Comparison of ENCODE assay signal across 27 cellular contexts in the genomic region with DNA sequence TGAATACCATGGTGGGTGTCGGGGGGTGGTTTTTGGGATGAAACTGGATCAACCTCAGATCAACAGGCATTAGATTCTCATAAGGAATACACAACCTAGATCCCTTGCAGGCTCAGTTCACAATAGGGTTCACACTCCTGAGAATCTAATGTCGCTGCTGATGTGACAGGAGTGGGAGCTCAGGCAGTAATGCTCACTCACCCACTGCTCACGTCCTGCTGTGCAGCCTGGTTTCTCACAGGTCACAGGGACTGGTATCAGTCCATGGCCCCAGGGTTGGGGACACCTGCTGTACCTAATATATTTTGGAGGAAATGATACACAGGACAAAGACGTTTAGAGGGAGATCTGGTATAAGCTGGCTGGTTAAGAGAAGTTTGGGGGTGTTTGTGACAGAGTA.
"Had no signal": no experiment of that assay in that cellular context is flagged by ENCODE, and none has a peak within 500 bp of the region (broad histone marks: within the 10 kb centered on the region; RNA-seq: fewer than 3 reads in every experiment).

No MANE protein-coding gene starts in this region.

- H3K4me2 ChIP-seq: smooth muscle cell had no signal

- H3K36me3 Mint-ChIP-seq: natural killer cell treated with Interleukin-12 subunit alpha and Interleukin-12 subunit beta and Interleukin-15 and Interleukin-18, amount 100 ng/mL, for 72 hours; stimulated activated effector memory CD8-positive, alpha-beta T cell treated with anti-CD3 and anti-CD28 coated beads, Interleukin-12 subunit alpha, Interleukin-12 subunit beta, amount 100 ng/mL, for 72 hours had no signal

- H3K4me3 Mint-ChIP-seq: dendritic cell treated with granulocyte-macrophage colony-stimulating factor and Interleukin-4, amounts not matched to agents 40 ng/mL and 50 ng/mL, for 4 days; immature natural killer cell; natural killer cell treated with Interleukin-12 subunit alpha and Interleukin-12 subunit beta and Interleukin-15 and Interleukin-18, amount 100 ng/mL, for 72 hours; neural crest cell; stimulated activated effector memory CD8-positive, alpha-beta T cell treated with anti-CD3 and anti-CD28 coated beads, Interleukin-12 subunit alpha, Interleukin-12 subunit beta, amount 100 ng/mL, for 72 hours had no signal

- H3K4me1 Mint-ChIP-seq: immature natural killer cell, neural crest cell had no signal

- H3K4me1 ChIP-seq: colonic mucosa, foreskin keratinocyte, gastroesophageal sphincter, lower lobe of right lung, pancreas, stomach, transverse colon, upper lobe of right lung, uterus had no signal

- H3K27me3 ChIP-seq: colonic mucosa, esophagus muscularis mucosa, foreskin keratinocyte, gastroesophageal sphincter, heart right ventricle, neutrophil, pancreas, stomach, transverse colon, upper lobe of right lung, uterus had no signal

- H3K4me3 ChIP-seq: colonic mucosa, esophagus muscularis mucosa, gastroesophageal sphincter, heart right ventricle, lower lobe of right lung, pancreas, smooth muscle cell, stomach, transverse colon, upper lobe of right lung, uterus had no signal

- H3K27ac Mint-ChIP-seq: dendritic cell treated with granulocyte-macrophage colony-stimulating factor and Interleukin-4, amounts not matched to agents 40 ng/mL and 50 ng/mL, for 4 days; immature natural killer cell; natural killer cell treated with Interleukin-12 subunit alpha and Interleukin-12 subunit beta and Interleukin-15 and Interleukin-18, amount 100 ng/mL, for 72 hours; stimulated activated effector memory CD8-positive, alpha-beta T cell treated with anti-CD3 and anti-CD28 coated beads, Interleukin-12 subunit alpha, Interleukin-12 subunit beta, amount 100 ng/mL, for 72 hours had no signal

- FAIRE-seq: endothelial cell of umbilical vein, pancreas had no signal

- H3K9me3 ChIP-seq: colonic mucosa, esophagus muscularis mucosa, gastroesophageal sphincter, heart right ventricle, lower lobe of right lung, neutrophil, pancreas, stomach, transverse colon, upper lobe of right lung, uterus had no signal

- H3K27me3 Mint-ChIP-seq: dendritic cell treated with granulocyte-macrophage colony-stimulating factor and Interleukin-4, amounts not matched to agents 40 ng/mL and 50 ng/mL, for 4 days had no signal

- H3K27ac ChIP-seq: colonic mucosa, esophagus muscularis mucosa, foreskin keratinocyte, gastroesophageal sphincter, heart right ventricle, lower lobe of right lung, neutrophil, pancreas, stomach, transverse colon, upper lobe of right lung, uterus had no signal

- H3K36me3 ChIP-seq: colonic mucosa, heart right ventricle, lower lobe of right lung, neutrophil, pancreas, transverse colon, upper lobe of right lung, uterus had no signal

- H3K9me3 Mint-ChIP-seq: immature natural killer cell; natural killer cell treated with Interleukin-12 subunit alpha and Interleukin-12 subunit beta and Interleukin-15 and Interleukin-18, amount 100 ng/mL, for 72 hours; neural crest cell; stimulated activated effector memory CD8-positive, alpha-beta T cell treated with anti-CD3 and anti-CD28 coated beads, Interleukin-12 subunit alpha, Interleukin-12 subunit beta, amount 100 ng/mL, for 72 hours had no signal

- DNase-seq: colonic mucosa; effector memory CD4-positive, alpha-beta T cell; foreskin keratinocyte; heart right ventricle; immature natural killer cell; islet precursor cell; kidney glomerular epithelial cell; left ventricle myocardium superior; lower lobe of right lung; pancreas; stimulated activated CD4-positive, alpha-beta T cell treated with anti-CD3 and anti-CD28 coated beads, Interleukin-12 subunit alpha, Interleukin-12 subunit beta, amount 100 ng/mL, for 4 hours; stimulated activated CD4-positive, alpha-beta T cell treated with anti-CD3 and anti-CD28 coated beads, Interleukin-1b, Interleukin-23, amount 100 ng/mL, for 48 hours; stimulated activated CD4-positive, alpha-beta T cell treated with anti-CD3 and anti-CD28 coated beads, Interleukin-4, amount 100 ng/mL, for 1 hour; stimulated activated naive CD4-positive, alpha-beta T cell treated with Interleukin-2 at 50 U/mL for 16 hours; stomach; transverse colon; upper lobe of right lung; uterus had no signal
